ENCODE assay signal across 17 cellular contexts in the genomic region with DNA sequence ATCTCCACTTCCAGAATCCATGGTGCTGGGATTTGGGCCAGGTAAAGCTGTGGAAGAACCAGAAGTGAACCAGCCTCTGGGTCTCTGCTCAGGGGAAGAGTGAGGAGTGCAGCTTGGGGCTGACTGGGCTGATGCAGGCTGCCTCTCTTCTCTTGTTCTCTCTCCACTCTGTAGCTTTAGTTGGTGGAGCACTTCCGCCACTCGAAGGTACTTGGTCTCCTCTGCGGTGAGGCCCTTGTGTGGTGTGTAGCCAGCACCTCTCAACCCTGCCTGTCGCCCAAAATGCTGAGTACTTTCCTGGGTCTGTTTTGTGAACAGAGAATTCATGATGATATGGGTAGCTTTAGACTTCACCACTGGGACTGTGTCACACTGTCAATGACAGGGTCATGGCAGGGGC.
DNase-seq lines count a peak whose midpoint lies in the region; ATAC-seq and TF ChIP-seq lines count a peak whose summit lies in the region.
"Had no signal": no experiment of that assay in that cellular context is flagged by ENCODE, and none has a peak within 500 bp of the region (broad histone marks: within the 10 kb centered on the region; RNA-seq: fewer than 3 reads in every experiment).

No MANE protein-coding gene starts in this region.

- H3K4me3 ChIP-seq in BLaER1 (no peak overlapping the region), DND-41 (ENCODE audit: low read depth in 1 of 2, low read length in 2 of 2) (no peak overlapping the region), lung (no peak overlapping the region)
- H3K4me3 ChIP-seq: MG63 had no signal

- H2AFZ ChIP-seq in DND-41 (ENCODE audit: low read depth, low read length) = peak overlapping the region; percentile 51; the same call in 1 of the 2 replicates

- DNase-seq in DND-41 (no peak), lung (ENCODE audit: low spot score) (peak; percentile 58), cardiac septum (ENCODE audit: low spot score) (no peak), NCI-H2081 treated with DMSO at 0.1 percent for 48 hours (lab: John Stamatoyannopoulos, UW) (no peak), COR-L47 (lab: John Stamatoyannopoulos, UW) (no peak)
- peak; percentile 13 for DNase-seq in activated CD8-positive, alpha-beta T cell treated with anti-CD3 and anti-CD28 coated beads for 36 hours
- DNase-seq: Calu3, HCEC 1CT, MG63, NCI-H1092, NCI-H146, NCI-H524 treated with DMSO at 0.1 percent for 48 hours, SHP77 had no signal

- peak overlapping the region; percentile 87 for H3K9ac ChIP-seq in BLaER1
- H3K9ac ChIP-seq in DND-41 (ENCODE audit: low read depth, low read length) = 0 out of 2 replicates have a peak overlapping the region, but pooled peaks have one; percentile 6

- peaks cover 4% of the 10 kb centered on the region for H3K36me3 Mint-ChIP-seq in activated CD8-positive, alpha-beta T cell treated with anti-CD3 and anti-CD28 coated beads for 36 hours (ENCODE audit: low read depth)

- CTCF ChIA-PET in activated CD8-positive, alpha-beta T cell treated with anti-CD3 and anti-CD28 coated beads for 36 hours (lab: Charles Lee) = interaction anchor here (1.0 to 1.4 kb wide), 2 partner anchors 16 to 28 kb away, joined by 3 to 8 read pairs; no protein-coding TSS in a partner anchor

- no peaks in the 10 kb centered on the region for H3K79me2 ChIP-seq in DND-41 (ENCODE audit: insufficient read depth, low read length)

- H3K27ac ChIP-seq in BLaER1 = peak overlapping the region; percentile 99
- H3K27ac ChIP-seq in DND-41 (ENCODE audit: low read length) = peak overlapping the region; percentile 74
- no peak overlapping the region for H3K27ac ChIP-seq in lung (ENCODE audit: low read depth in 1 of 2, low read length in 1 of 2)

- ATAC-seq in DND-41 (ENCODE audit: insufficient read depth, low read depth) (no peak), lung (ENCODE audit: insufficient read depth, low FRiP score) (no peak), HG03196 (IDR thresholded peaks at IDR 0.05; ENCODE audit: unreplicated experiment) (no peak)
- ATAC-seq in activated CD8-positive, alpha-beta T cell treated with anti-CD3 and anti-CD28 coated beads for 36 hours = peak; percentile 42
- ATAC-seq: HepG2, SK-N-SH treated with all-trans-retinoic acid at 6 μM for 48 hours had no signal

- POLR2A ChIA-PET in activated CD8-positive, alpha-beta T cell treated with anti-CD3 and anti-CD28 coated beads for 36 hours (lab: Charles Lee) = no interaction called here

- H3K36me3 ChIP-seq in BLaER1 (no peaks in the 10 kb centered on the region), DND-41 (ENCODE audit: insufficient read depth, low read length) (no peaks in the 10 kb centered on the region), lung (ENCODE audit: control insufficient read depth in 2 of 2, insufficient read depth in 2 of 2, low read length in 2 of 2) (no peaks in the 10 kb centered on the region)
- H3K36me3 ChIP-seq: MG63 had no signal

- no peak overlapping the region for H3K4me3 Mint-ChIP-seq in activated CD8-positive, alpha-beta T cell treated with anti-CD3 and anti-CD28 coated beads for 36 hours

- H3K27me3 ChIP-seq in BLaER1 (no peaks in the 10 kb centered on the region), DND-41 (ENCODE audit: insufficient read depth, low read length, poor library complexity) (no peaks in the 10 kb centered on the region), lung (ENCODE audit: control insufficient read depth, insufficient read depth) (no peaks in the 10 kb centered on the region)
- H3K27me3 ChIP-seq: MG63 had no signal

- peaks cover 75% of the 10 kb centered on the region for H3K4me1 ChIP-seq in BLaER1
- peaks cover 55% of the 10 kb centered on the region for H3K4me1 ChIP-seq in DND-41 (ENCODE audit: insufficient read depth, low read length)
- peaks cover 0 to 4% of the 10 kb centered on the region in 2 donors for H3K4me1 ChIP-seq in lung (ENCODE audit: control insufficient read depth in 2 of 2, insufficient read depth in 2 of 2, low read length in 2 of 2)

- TF ChIP-seq CTCF in DND-41 (IDR thresholded peaks at IDR 0.05; ENCODE audit: borderline replicate concordance, extremely low read depth, low read length, poor library complexity, severe bottlenecking) (peak; percentile 33), lung (IDR thresholded peaks at IDR 0.05; ENCODE audit: control extremely low read depth, extremely low read depth) (no peak)
- TF ChIP-seq CTCF in activated CD8-positive, alpha-beta T cell treated with anti-CD3 and anti-CD28 coated beads for 36 hours (IDR thresholded peaks at IDR 0.05) = no peak

- H3K9me3 ChIP-seq in BLaER1 = peaks cover 26% of the 10 kb centered on the region
- peaks cover 16% of the 10 kb centered on the region for H3K9me3 ChIP-seq in DND-41 (ENCODE audit: insufficient read depth, low read length, severe bottlenecking)
- H3K9me3 ChIP-seq in lung (ENCODE audit: control insufficient read depth in 2 of 2, insufficient read depth in 1 of 2, low read length in 1 of 2) = peaks cover 4% of the 10 kb centered on the region in 2 donors

- no peaks in the 10 kb centered on the region for H4K20me1 ChIP-seq in BLaER1
- H4K20me1 ChIP-seq in DND-41 (ENCODE audit: insufficient read depth, low read length) = no peaks in the 10 kb centered on the region

- H3K4me1 Mint-ChIP-seq in activated CD8-positive, alpha-beta T cell treated with anti-CD3 and anti-CD28 coated beads for 36 hours (ENCODE audit: low read depth) = peaks cover 16% of the 10 kb centered on the region

- 69 to 86% methylated on average over 4 of the region's 4 CpGs for WGBS in lung, 2 donors

- no peaks in the 10 kb centered on the region for H3K27me3 Mint-ChIP-seq in activated CD8-positive, alpha-beta T cell treated with anti-CD3 and anti-CD28 coated beads for 36 hours

- no peak overlapping the region for H3K27ac Mint-ChIP-seq in activated CD8-positive, alpha-beta T cell treated with anti-CD3 and anti-CD28 coated beads for 36 hours

- intact Hi-C loops in activated CD8-positive, alpha-beta T cell treated with anti-CD3 and anti-CD28 coated beads for 36 hours (cut with micrococcal nuclease) = no loop called here
- intact Hi-C loops in cardiac septum (cut with DNase I) = no loop called here

- H3K9me3 Mint-ChIP-seq in activated CD8-positive, alpha-beta T cell treated with anti-CD3 and anti-CD28 coated beads for 36 hours = peaks cover 10% of the 10 kb centered on the region

- peak overlapping the region; percentile 97 for H3K4me2 ChIP-seq in BLaER1
- no peak overlapping the region for H3K4me2 ChIP-seq in DND-41 (ENCODE audit: insufficient read depth, low read length)

Comparison
In these comparisons a context has a peak if more than half of its experiments do, and no peak if none do; other contexts are left out.
1. H3K27ac ChIP-seq: peak in BLaER1 (single experiment) and DND-41 (single experiment); none in lung (0 of 2).
2. DNase-seq: peak in activated CD8-positive, alpha-beta T cell treated with anti-CD3 and anti-CD28 coated beads for 36 hours (single experiment) and lung (single experiment); none in DND-41 (single experiment), cardiac septum (single experiment), NCI-H2081 treated with DMSO at 0.1 percent for 48 hours (single experiment) and COR-L47 (single experiment).